Comparison of ENCODE assay signal across 8 cellular contexts in the genomic region with DNA sequence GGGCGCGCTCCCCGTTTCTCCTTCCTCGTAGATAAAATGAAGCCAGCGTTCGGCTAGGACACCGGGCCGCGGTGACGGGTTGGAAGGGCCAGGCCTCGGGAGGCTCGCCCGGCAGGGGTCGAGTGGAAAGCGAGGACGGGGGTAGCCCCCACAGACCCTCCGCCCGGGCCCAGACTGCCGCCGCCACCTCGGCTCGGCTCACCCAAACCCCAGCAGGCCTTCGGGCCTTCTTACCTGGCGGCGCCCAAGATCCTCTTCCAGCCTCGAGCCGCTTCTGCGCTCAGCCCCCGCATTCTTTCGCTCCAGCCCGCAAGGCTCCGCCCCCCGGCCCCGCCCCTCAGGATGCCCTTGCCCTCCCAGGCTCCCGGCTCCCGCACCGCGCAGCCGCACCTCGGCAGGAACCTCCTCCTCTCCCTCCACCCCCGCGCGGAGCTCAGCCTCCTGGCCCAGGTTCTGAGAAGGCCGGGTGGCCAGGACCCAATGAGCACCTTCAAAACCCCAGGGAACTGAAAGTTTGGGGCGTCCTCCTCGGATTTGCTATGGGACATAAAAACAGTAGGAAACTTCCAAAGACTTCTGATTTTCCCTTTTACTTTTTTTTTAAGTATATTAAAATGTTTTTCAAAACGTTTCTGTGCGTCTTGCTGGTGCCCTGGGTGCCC. TPM values are rescaled to one million over a fixed set of nuclear protein-coding genes. Genes with fewer than 3 reads are reported as not detected.
DNase-seq lines count a peak whose midpoint lies in the region; ATAC-seq, FAIRE-seq and TF ChIP-seq lines count a peak whose summit lies in the region.

A gene with protein sequence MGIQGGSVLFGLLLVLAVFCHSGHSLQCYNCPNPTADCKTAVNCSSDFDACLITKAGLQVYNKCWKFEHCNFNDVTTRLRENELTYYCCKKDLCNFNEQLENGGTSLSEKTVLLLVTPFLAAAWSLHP (minus strand): TSS at position 276 of the 662 bp plus-strand sequence. CDS start 13,978 bp downstream, outside the sequence.

- H3K4me2 ChIP-seq in keratinocyte (ENCODE audit: control insufficient read depth, extremely low read depth, insufficient read depth, low read depth, low read length), result peak within 1 kb of the TSS; percentile 98

- peaks cover 42% of the 10 kb centered on the region for H3K4me1 ChIP-seq in keratinocyte (ENCODE audit: control insufficient read depth, extremely low read depth, insufficient read depth, low read length)

- H3K9me1 ChIP-seq in keratinocyte (ENCODE audit: control insufficient read depth, extremely low read depth, insufficient read depth, low read length), result peaks cover 3% of the 10 kb centered on the region

- FAIRE-seq in keratinocyte (lab: Jason Lieb, UNC), result no peak

- peak within 1 kb of the TSS; percentile 92 for H3K27ac ChIP-seq in keratinocyte (ENCODE audit: control insufficient read depth, insufficient read depth, low read length)

- H3K9me3 ChIP-seq in keratinocyte (ENCODE audit: control insufficient read depth, low read depth, low read length), result no peaks in the 10 kb centered on the region

- peak within 1 kb of the TSS; percentile 70 for H2AFZ ChIP-seq in keratinocyte (ENCODE audit: control insufficient read depth, low read length)

- peaks cover 10 to 26% of the 10 kb centered on the region in 2 experiments for H3K36me3 ChIP-seq in keratinocyte (ENCODE audit: control insufficient read depth in 2 of 2, extremely low read depth in 1 of 2, insufficient read depth in 2 of 2, low read length in 2 of 2)

- H3K27me3 ChIP-seq in keratinocyte (ENCODE audit: control insufficient read depth, extremely low read depth, insufficient read depth, low read length), result no peaks in the 10 kb centered on the region

- H3K9ac ChIP-seq in keratinocyte (ENCODE audit: control insufficient read depth, extremely low read depth, insufficient read depth, low read length), result peak within 1 kb of the TSS; percentile 96

- ATAC-seq in GM19025 (IDR thresholded peaks at IDR 0.05; ENCODE audit: low read depth, unreplicated experiment) (peak; percentile 52), HG03280 (IDR thresholded peaks at IDR 0.05; ENCODE audit: unreplicated experiment) (peak; percentile 60)

- DNase-seq in AG08396 (ENCODE audit: low spot score), result peak; percentile 96
- peak; percentile 68 to 90 for DNase-seq in NCI-H446 (lab: John Stamatoyannopoulos, UW)
- peak; percentile 80 to 94 for DNase-seq in activated CD4-positive, alpha-beta T cell treated with anti-CD3 and anti-CD28 coated beads for 24 hours (ENCODE audit: low read depth in 2 of 2)
- peak; percentile 61 to 87 for DNase-seq in cerebellar nuclear complex (lab: John Stamatoyannopoulos, UW)
- no peak for DNase-seq in keratinocyte (ENCODE audit: low read depth, low spot score)
- DNase-seq in stimulated activated CD4-positive, alpha-beta T cell treated with anti-CD3 and anti-CD28 coated beads, Interleukin-12 subunit alpha, Interleukin-12 subunit beta, amount 100 ng/mL, for 48 hours (ENCODE audit: low read depth in 2 of 3, low spot score in 1 of 3), result peak; percentile 82 to 91 (median 87)

- dilution Hi-C loops in keratinocyte (cut with MboI; ENCODE audit: extremely low pct_ligation_motif_present, low sequenced_read_pairs), result no loop called here

- H3K79me2 ChIP-seq in keratinocyte (ENCODE audit: control insufficient read depth, insufficient read depth, low read length), result peaks cover 49% of the 10 kb centered on the region

- peaks cover 27% of the 10 kb centered on the region for H4K20me1 ChIP-seq in keratinocyte (ENCODE audit: control insufficient read depth, extremely low read depth, insufficient read depth, low read length)

- peak within 1 kb of the TSS; percentile 91 to 100 (median 97) for H3K4me3 ChIP-seq in keratinocyte (ENCODE audit: control insufficient read depth in 2 of 3, extremely low read depth in 1 of 3, insufficient read depth in 2 of 3, low read depth in 1 of 3, low read length in 3 of 3)

- no peak for TF ChIP-seq CTCF in keratinocyte (optimal IDR thresholded peaks at IDR 0.05 in 1 of 3, IDR thresholded peaks at IDR 0.05 in 1 of 3, conservative IDR thresholded peaks at IDR 0.05 in 1 of 3; ENCODE audit: extremely low read depth in 1 of 3, insufficient read depth in 2 of 3, low read length in 3 of 3)

RNA-seq across cellular contexts. Expression of the gene that starts here (rescaled TPM):
- polyA plus RNA-seq in keratinocyte, result 1,349 to 1,804 TPM (median 1,403 TPM) in 3 replicates
- 138 TPM for polyA plus RNA-seq in keratinocyte (2011; ENCODE audit: low read depth)
- 1,041 and 1,596 TPM in 2 replicates for polyA plus RNA-seq in keratinocyte (2011; cell fraction: cytosol; rRNA removed)
- 1,467 and 1,504 TPM in 2 replicates for polyA plus RNA-seq in keratinocyte (2011; cell fraction: nucleus; rRNA removed)
- polyA plus RNA-seq in keratinocyte (2012; ENCODE audit: low replicate concordance), result 746 and 1,053 TPM in 2 replicates
- polyA minus RNA-seq in keratinocyte, result 691 to 1,393 TPM (median 1,095 TPM) in 3 replicates
- polyA minus RNA-seq in keratinocyte (2011; cell fraction: cytosol; rRNA and poly(A)+ RNA removed), result 314 TPM
- 626 and 1,149 TPM in 2 replicates for polyA minus RNA-seq in keratinocyte (2011; cell fraction: nucleus; rRNA and poly(A)+ RNA removed)
